In genomic region chr3:115652738-115653137, GRCh38 we compare ENCODE assay signal across 13 cellular contexts. TPM values are rescaled to one million over a fixed set of nuclear protein-coding genes. Genes with fewer than 3 reads are reported as not detected.
DNase-seq lines count a peak whose midpoint lies in the region; ATAC-seq and TF ChIP-seq lines count a peak whose summit lies in the region.
"Had no signal": no experiment of that assay in that cellular context is flagged by ENCODE, and none has a peak within 500 bp of the region (broad histone marks: within the 10 kb centered on the region; RNA-seq: fewer than 3 reads in every experiment).

No MANE protein-coding gene starts in this region.

- H3K79me2 ChIP-seq in PC-3 (ENCODE audit: low read length) = no peaks in the 10 kb centered on the region

- no peak overlapping the region for H3K27ac ChIP-seq in PC-3 (ENCODE audit: low read length)

- no peak overlapping the region for H3K4me3 ChIP-seq in PC-3 (ENCODE audit: low read length)
- H3K4me3 ChIP-seq: mucosa of descending colon had no signal

- H3K9ac ChIP-seq in PC-3 (ENCODE audit: low read length) = no peak overlapping the region

- no peak overlapping the region for H2AFZ ChIP-seq in PC-3 (ENCODE audit: low read length)

- H3F3A ChIP-seq in PC-3 (ENCODE audit: low read length, unreplicated experiment) = no peaks in the 10 kb centered on the region

- peak; percentile 85 for DNase-seq in SKM-1 treated with dmso at 0.1 percent for 144 hours (lab: John Stamatoyannopoulos, UW; ENCODE audit: unreplicated experiment)
- no peak for DNase-seq in NCI-H1930 (lab: John Stamatoyannopoulos, UW)
- no peak for DNase-seq in left lobe of liver (ENCODE audit: low spot score)
- DNase-seq in PC-3 = no peak
- no peak for DNase-seq in NCI-H2081 treated with DMSO at 0.1 percent for 48 hours (lab: John Stamatoyannopoulos, UW)
- DNase-seq: anterior cingulate cortex, mucosa of descending colon, NCI-H1105 treated with DMSO at 0.1 percent for 48 hours had no signal

- no peaks in the 10 kb centered on the region for H3K9me3 ChIP-seq in PC-3 (ENCODE audit: low read length)
- H3K9me3 ChIP-seq: mucosa of descending colon had no signal

- intact Hi-C loops in PC-3 (cut with micrococcal nuclease) = no loop called here

- CTCF ChIA-PET in PC-3 (lab: Charles Lee) = no interaction called here

- BruUV-seq in PC-3 (replicated peaks; lab: Mats Ljungman, UMichigan) = no TSS peak

- peaks cover under 1% of the 10 kb centered on the region for H3K4me1 ChIP-seq in PC-3 (ENCODE audit: insufficient read depth, low read length)

- H3K36me3 ChIP-seq in PC-3 (ENCODE audit: low read depth, low read length) = no peaks in the 10 kb centered on the region

- H4K20me1 ChIP-seq in PC-3 (ENCODE audit: low read length) = no peaks in the 10 kb centered on the region

- no peaks in the 10 kb centered on the region for H3K9me2 ChIP-seq in PC-3 (replicated peaks; ENCODE audit: low read length)

- ATAC-seq in GM18907 (IDR thresholded peaks at IDR 0.05; ENCODE audit: unreplicated experiment) = peak; percentile 85
- ATAC-seq in GM21737 (IDR thresholded peaks at IDR 0.05; ENCODE audit: unreplicated experiment) = peak; percentile 55
- ATAC-seq in HG03175 (IDR thresholded peaks at IDR 0.05; ENCODE audit: unreplicated experiment) = peak; percentile 69
- ATAC-seq in left lobe of liver = no peak
- no peak for ATAC-seq in PC-3
- ATAC-seq: mucosa of descending colon, sciatic nerve had no signal

- no peak for TF ChIP-seq CTCF in PC-3 (conservative IDR thresholded peaks at IDR 0.05; ENCODE audit: low read depth, low read length)

- no peak overlapping the region for H3K4me2 ChIP-seq in PC-3 (ENCODE audit: low read length)

- POLR2A ChIA-PET in PC-3 (lab: Charles Lee; ENCODE audit: unreplicated experiment) = no interaction called here

- H3K27me3 ChIP-seq in PC-3 (ENCODE audit: low read length) = peaks cover 37% of the 10 kb centered on the region

RNA-seq across cellular contexts. Expression of gene GAP43, which starts 29.4 kb away (rescaled TPM):
- total RNA-seq in left lobe of liver (not detected), PC-3 (2014; rRNA removed) (not detected in 2 replicates)
- total RNA-seq: endothelial cell of umbilical vein had no signal

Comparison
In these comparisons a context has a peak if more than half of its experiments do, and no peak if none do; other contexts are left out.
1. ATAC-seq: peak in GM18907 (single experiment), GM21737 (single experiment) and HG03175 (single experiment); none in left lobe of liver (single experiment) and PC-3 (single experiment).